8 cellular contexts compared by ENCODE assay signal in genomic region chr15:82043726-82044372, GRCh38. TPM values are rescaled to one million over a fixed set of nuclear protein-coding genes. Genes with fewer than 3 reads are reported as not detected.
A peak's percentile ranks its signal among the peaks of the same experiment; 100 is the strongest.
DNase-seq lines count a peak whose midpoint lies in the region; ATAC-seq lines count a peak whose summit lies in the region.

No MANE protein-coding gene starts in this region.

- peak overlapping the region in 1 of 5 donors; percentile 59 for H3K9ac ChIP-seq in subcutaneous abdominal adipose tissue (ENCODE audit: low read length in 5 of 5)

- H3K4me3 Mint-ChIP-seq in immature natural killer cell, result peak overlapping the region; percentile 80 to 92 (median 90)

- H3K4me3 ChIP-seq in subcutaneous abdominal adipose tissue (ENCODE audit: low read depth in 1 of 5, low read length in 5 of 5), result peak overlapping the region in 4 of 5 donors; percentile 78 to 91 (median 80)

- H3K4me1 Mint-ChIP-seq in immature natural killer cell, result peaks cover 12 to 21% of the 10 kb centered on the region in 2 donors

- no peak for ATAC-seq in activated CD4-positive, CD25-positive, alpha-beta regulatory T cell treated with anti-CD3 and anti-CD28 coated beads, Interleukin-2, amount 50 U/mL, for 24 hours
- no peak for ATAC-seq in GM18909 (IDR thresholded peaks at IDR 0.05; ENCODE audit: poor library complexity, unreplicated experiment)

- no peaks in the 10 kb centered on the region for H3K36me3 Mint-ChIP-seq in immature natural killer cell

- H3K27ac ChIP-seq in angular gyrus (ENCODE audit: low read depth, low read length) (peak overlapping the region; percentile 52), subcutaneous abdominal adipose tissue (ENCODE audit: low read depth, low read length) (no peak overlapping the region)

- H3K27me3 ChIP-seq in subcutaneous abdominal adipose tissue (ENCODE audit: control insufficient read depth in 5 of 5, insufficient read depth in 4 of 5, low read length in 5 of 5), result peaks cover 0 to 14% (median 0%) of the 10 kb centered on the region in 5 donors

- no peaks in the 10 kb centered on the region for H3K9me3 Mint-ChIP-seq in immature natural killer cell

- no peak overlapping the region for H3K27ac Mint-ChIP-seq in immature natural killer cell

- peaks cover 0 to 7% (median 0%) of the 10 kb centered on the region in 5 donors for H3K36me3 ChIP-seq in subcutaneous abdominal adipose tissue (ENCODE audit: control insufficient read depth in 5 of 5, insufficient read depth in 5 of 5, low read length in 5 of 5)

- DNase-seq in NCI-H1694 (lab: John Stamatoyannopoulos, UW) (peak; percentile 44), NCI-H1694 treated with DMSO at 0.1 percent for 48 hours (lab: John Stamatoyannopoulos, UW) (no peak), immature natural killer cell (no peak), NCI-H69 (lab: John Stamatoyannopoulos, UW) (no peak)

- H3K9me3 ChIP-seq in subcutaneous abdominal adipose tissue (ENCODE audit: control insufficient read depth in 5 of 5, low read length in 5 of 5), result no peaks in the 10 kb centered on the region

- peaks cover 0 to 43% (median 30%) of the 10 kb centered on the region in 5 donors for H3K4me1 ChIP-seq in subcutaneous abdominal adipose tissue (ENCODE audit: control insufficient read depth in 5 of 5, insufficient read depth in 5 of 5, low read length in 5 of 5)

- H3K27me3 Mint-ChIP-seq in immature natural killer cell (ENCODE audit: low read depth in 3 of 3), result peaks cover 6 to 18% (median 9%) of the 10 kb centered on the region in 3 donors

RNA-seq across cellular contexts. Expression of gene MEX3B, which starts 2.0 kb away (rescaled TPM):
- under 1 TPM in 1 of 3 donors, not detected in 2; 0.06 TPM for polyA plus RNA-seq in immature natural killer cell
